1 cellular context compared by ENCODE assay signal in the genomic region with DNA sequence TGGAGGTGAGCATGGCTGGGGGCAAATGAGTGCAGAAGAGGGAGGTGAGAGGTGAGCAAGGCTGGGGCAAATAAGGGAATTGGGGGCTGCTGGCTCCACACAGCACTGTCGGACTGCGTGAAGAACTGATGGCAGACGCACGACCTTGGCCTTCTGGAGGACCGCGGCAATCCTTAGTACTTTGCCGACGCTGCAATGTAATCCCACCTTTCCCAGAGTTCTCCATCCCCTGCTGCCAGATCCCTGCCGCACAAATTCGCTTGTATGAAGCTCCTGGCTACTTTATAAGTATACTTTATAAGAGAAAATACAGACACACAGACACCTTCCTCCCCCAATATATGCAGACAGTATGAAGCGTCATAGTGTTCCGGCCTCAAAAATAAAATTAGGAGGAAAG.
TF ChIP-seq lines count a peak whose summit lies in the region.

No MANE protein-coding gene starts in this region.

TF ChIP-seq in neural cell, 6 proteins besides CTCF, POLR2A, EP300 and RAD21 (continued from another document):
- TF ChIP-seq, protein P1, sequence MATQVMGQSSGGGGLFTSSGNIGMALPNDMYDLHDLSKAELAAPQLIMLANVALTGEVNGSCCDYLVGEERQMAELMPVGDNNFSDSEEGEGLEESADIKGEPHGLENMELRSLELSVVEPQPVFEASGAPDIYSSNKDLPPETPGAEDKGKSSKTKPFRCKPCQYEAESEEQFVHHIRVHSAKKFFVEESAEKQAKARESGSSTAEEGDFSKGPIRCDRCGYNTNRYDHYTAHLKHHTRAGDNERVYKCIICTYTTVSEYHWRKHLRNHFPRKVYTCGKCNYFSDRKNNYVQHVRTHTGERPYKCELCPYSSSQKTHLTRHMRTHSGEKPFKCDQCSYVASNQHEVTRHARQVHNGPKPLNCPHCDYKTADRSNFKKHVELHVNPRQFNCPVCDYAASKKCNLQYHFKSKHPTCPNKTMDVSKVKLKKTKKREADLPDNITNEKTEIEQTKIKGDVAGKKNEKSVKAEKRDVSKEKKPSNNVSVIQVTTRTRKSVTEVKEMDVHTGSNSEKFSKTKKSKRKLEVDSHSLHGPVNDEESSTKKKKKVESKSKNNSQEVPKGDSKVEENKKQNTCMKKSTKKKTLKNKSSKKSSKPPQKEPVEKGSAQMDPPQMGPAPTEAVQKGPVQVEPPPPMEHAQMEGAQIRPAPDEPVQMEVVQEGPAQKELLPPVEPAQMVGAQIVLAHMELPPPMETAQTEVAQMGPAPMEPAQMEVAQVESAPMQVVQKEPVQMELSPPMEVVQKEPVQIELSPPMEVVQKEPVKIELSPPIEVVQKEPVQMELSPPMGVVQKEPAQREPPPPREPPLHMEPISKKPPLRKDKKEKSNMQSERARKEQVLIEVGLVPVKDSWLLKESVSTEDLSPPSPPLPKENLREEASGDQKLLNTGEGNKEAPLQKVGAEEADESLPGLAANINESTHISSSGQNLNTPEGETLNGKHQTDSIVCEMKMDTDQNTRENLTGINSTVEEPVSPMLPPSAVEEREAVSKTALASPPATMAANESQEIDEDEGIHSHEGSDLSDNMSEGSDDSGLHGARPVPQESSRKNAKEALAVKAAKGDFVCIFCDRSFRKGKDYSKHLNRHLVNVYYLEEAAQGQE (IDR thresholded peaks at IDR 0.05; ENCODE audit: borderline replicate concordance): no peak
- TF ChIP-seq POLR2AphosphoS5 (IDR thresholded peaks at IDR 0.05): no peak
- no peak for TF ChIP-seq MXI1 (conservative IDR thresholded peaks at IDR 0.05; ENCODE audit: poor library complexity, severe bottlenecking)
- TF ChIP-seq TAF1 (IDR thresholded peaks at IDR 0.05; ENCODE audit: low read depth): no peak
